In genomic region chr9:115008536-115008935, GRCh38 we compare ENCODE assay signal across 10 cellular contexts.
A peak's percentile ranks its signal among the peaks of the same experiment; 100 is the strongest.
DNase-seq lines count a peak whose midpoint lies in the region; ATAC-seq, FAIRE-seq and TF ChIP-seq lines count a peak whose summit lies in the region.
"Had no signal": no experiment of that assay in that cellular context is flagged by ENCODE, and none has a peak within 500 bp of the region (broad histone marks: within the 10 kb centered on the region; RNA-seq: fewer than 3 reads in every experiment).

No MANE protein-coding gene starts in this region.

- no peaks in the 10 kb centered on the region for H3K9me3 Mint-ChIP-seq in stimulated activated effector memory CD8-positive, alpha-beta T cell treated with anti-CD3 and anti-CD28 coated beads, Interleukin-12 subunit alpha, Interleukin-12 subunit beta, amount 100 ng/mL, for 72 hours
- H3K9me3 Mint-ChIP-seq: activated naive CD4-positive, alpha-beta T cell treated with anti-CD3 and anti-CD28 coated beads, Interleukin-2, amount 50 U/mL, for 24 hours had no signal

- TF ChIP-seq CTCF in heart left ventricle (IDR thresholded peaks at IDR 0.05) (no peak), right atrium auricular region (IDR thresholded peaks at IDR 0.05) (no peak), PC-9 (conservative IDR thresholded peaks at IDR 0.05) (no peak), endothelial cell of umbilical vein (IDR thresholded peaks at IDR 0.05; ENCODE audit: extremely low read depth in 1 of 2, insufficient read depth in 1 of 2, low read depth in 1 of 2, low read length in 2 of 2) (no peak), kidney (IDR thresholded peaks at IDR 0.05; ENCODE audit: borderline replicate concordance, extremely low read depth, insufficient read depth) (no peak)

- dilution Hi-C loops in endothelial cell of umbilical vein (cut with MboI; ENCODE audit: extremely low pct_ligation_motif_present, low sequenced_read_pairs), result no loop called here

- H3K4me3 Mint-ChIP-seq in stimulated activated effector memory CD8-positive, alpha-beta T cell treated with anti-CD3 and anti-CD28 coated beads, Interleukin-12 subunit alpha, Interleukin-12 subunit beta, amount 100 ng/mL, for 72 hours, result no peak overlapping the region
- H3K4me3 Mint-ChIP-seq: activated naive CD4-positive, alpha-beta T cell treated with anti-CD3 and anti-CD28 coated beads, Interleukin-2, amount 50 U/mL, for 24 hours had no signal

- H2AFZ ChIP-seq in PC-9, result no peak overlapping the region
- H2AFZ ChIP-seq in endothelial cell of umbilical vein (ENCODE audit: low read depth, low read length), result no peak overlapping the region

- H4K20me1 ChIP-seq in PC-9 (ENCODE audit: insufficient read depth) (no peaks in the 10 kb centered on the region), endothelial cell of umbilical vein (replicated peaks; ENCODE audit: control insufficient read depth, extremely low read depth, insufficient read depth, low read length) (no peaks in the 10 kb centered on the region)

- no peak for TF ChIP-seq POLR2A in heart left ventricle (IDR thresholded peaks at IDR 0.05)
- no peak for TF ChIP-seq POLR2A in endothelial cell of umbilical vein (IDR thresholded peaks at IDR 0.05; ENCODE audit: low read depth, low read length)

- H3K4me1 ChIP-seq in heart left ventricle (peaks cover 0 to 28% (median 0%) of the 10 kb centered on the region in 12 donors), right atrium auricular region (no peaks in the 10 kb centered on the region), PC-9 (replicated peaks; ENCODE audit: insufficient read depth) (no peaks in the 10 kb centered on the region), endothelial cell of umbilical vein (ENCODE audit: control insufficient read depth, extremely low read depth, insufficient read depth, low read length) (no peaks in the 10 kb centered on the region), kidney (ENCODE audit: control insufficient read depth in 1 of 2, insufficient read depth in 1 of 2, low read depth in 1 of 2, low read length in 2 of 2) (no peaks in the 10 kb centered on the region)

- H3K36me3 Mint-ChIP-seq in stimulated activated effector memory CD8-positive, alpha-beta T cell treated with anti-CD3 and anti-CD28 coated beads, Interleukin-12 subunit alpha, Interleukin-12 subunit beta, amount 100 ng/mL, for 72 hours, result no peaks in the 10 kb centered on the region
- H3K36me3 Mint-ChIP-seq: activated naive CD4-positive, alpha-beta T cell treated with anti-CD3 and anti-CD28 coated beads, Interleukin-2, amount 50 U/mL, for 24 hours had no signal

- H3F3A ChIP-seq in PC-9 (ENCODE audit: insufficient read depth, low read depth), result no peaks in the 10 kb centered on the region

- no peaks in the 10 kb centered on the region for H3K9me1 ChIP-seq in endothelial cell of umbilical vein (replicated peaks; ENCODE audit: control insufficient read depth, extremely low read depth, insufficient read depth, low read length)

- H3K27ac Mint-ChIP-seq in stimulated activated effector memory CD8-positive, alpha-beta T cell treated with anti-CD3 and anti-CD28 coated beads, Interleukin-12 subunit alpha, Interleukin-12 subunit beta, amount 100 ng/mL, for 72 hours, result no peak overlapping the region
- H3K27ac Mint-ChIP-seq: activated naive CD4-positive, alpha-beta T cell treated with anti-CD3 and anti-CD28 coated beads, Interleukin-2, amount 50 U/mL, for 24 hours had no signal

- peak; percentile 66 for FAIRE-seq in endothelial cell of umbilical vein (lab: Jason Lieb, UNC)
- no peak for FAIRE-seq in kidney (lab: Jason Lieb, UNC)
- FAIRE-seq: G401.6 had no signal

- BruUV-seq in PC-9 (replicated peaks; lab: Mats Ljungman, UMichigan), result no TSS peak
- BruUV-seq in endothelial cell of umbilical vein (replicated peaks; lab: Mats Ljungman, UMichigan), result no TSS peak

- H3K9ac ChIP-seq in endothelial cell of umbilical vein (replicated peaks; ENCODE audit: extremely low read depth, insufficient read depth, low read length) (no peak overlapping the region), kidney (ENCODE audit: low read length in 2 of 2) (no peak overlapping the region)

- H3K36me3 ChIP-seq in heart left ventricle (no peaks in the 10 kb centered on the region), right atrium auricular region (no peaks in the 10 kb centered on the region), PC-9 (ENCODE audit: low read depth) (no peaks in the 10 kb centered on the region), endothelial cell of umbilical vein (ENCODE audit: control insufficient read depth in 2 of 2, extremely low read depth in 1 of 2, insufficient read depth in 2 of 2, low read length in 2 of 2) (no peaks in the 10 kb centered on the region), kidney (ENCODE audit: control insufficient read depth in 1 of 2, insufficient read depth in 2 of 2, low read length in 2 of 2) (no peaks in the 10 kb centered on the region)

- H3K79me2 ChIP-seq in PC-9 (ENCODE audit: low read depth) (no peaks in the 10 kb centered on the region), endothelial cell of umbilical vein (ENCODE audit: control insufficient read depth, insufficient read depth, low read length) (no peaks in the 10 kb centered on the region)

- ATAC-seq in heart left ventricle, result peak in 3 of 4 donors; percentile 59 to 88 (median 78)
- peak; percentile 77 for ATAC-seq in stimulated activated effector memory CD8-positive, alpha-beta T cell treated with anti-CD3 and anti-CD28 coated beads, Interleukin-12 subunit alpha, Interleukin-12 subunit beta, amount 100 ng/mL, for 72 hours
- no peak for ATAC-seq in HG03354 (IDR thresholded peaks at IDR 0.05; ENCODE audit: poor library complexity, severe bottlenecking, unreplicated experiment)

- 69 to 73% (median 69%) methylated on average over 3 of the region's 3 CpGs for WGBS in heart left ventricle, 4 donors

- H3K27me3 ChIP-seq in heart left ventricle (peaks cover 0 to 37% (median 3%) of the 10 kb centered on the region in 9 donors), right atrium auricular region (no peaks in the 10 kb centered on the region), PC-9 (ENCODE audit: insufficient read depth, low read depth) (peaks cover 34% of the 10 kb centered on the region; the same call in 1 of the 2 replicates), endothelial cell of umbilical vein (ENCODE audit: control insufficient read depth in 2 of 2, insufficient read depth in 2 of 2, low read length in 2 of 2) (peaks cover 3 to 5% of the 10 kb centered on the region in 2 experiments)

- intact Hi-C loops in heart left ventricle (cut with DNase I) (loop anchor here in 2 of 10 donors (10.0 kb wide), 2 partner anchors 94 to 274 kb away; no protein-coding TSS in a partner anchor), PC-9 (cut with micrococcal nuclease; ENCODE audit: unreplicated experiment) (no loop called here), endothelial cell of umbilical vein (cut with micrococcal nuclease) (no loop called here), kidney (cut with DNase I) (no loop called here)

- H3K9me3 ChIP-seq in heart left ventricle, result no peaks in the 10 kb centered on the region
- no peaks in the 10 kb centered on the region for H3K9me3 ChIP-seq in right atrium auricular region
- H3K9me3 ChIP-seq in PC-9 (ENCODE audit: insufficient read depth, low read depth), result no peaks in the 10 kb centered on the region
- H3K9me3 ChIP-seq in endothelial cell of umbilical vein (replicated peaks; ENCODE audit: control insufficient read depth, insufficient read depth, low read length), result no peaks in the 10 kb centered on the region
- H3K9me3 ChIP-seq in kidney (ENCODE audit: control insufficient read depth in 1 of 2, low read length in 2 of 2), result no peaks in the 10 kb centered on the region

- CTCF ChIA-PET in PC-9 (lab: Charles Lee), result interaction anchor here (0.7 kb wide), 1 partner anchor 337 kb away, joined by 4 read pairs; no protein-coding TSS in a partner anchor
- CTCF ChIA-PET in endothelial cell of umbilical vein (lab: Charles Lee), result interaction anchor here (1.1 to 2.1 kb wide), 3 partner anchors 328 to 603 kb away, joined by 4 to 6 read pairs (median 4); no protein-coding TSS in a partner anchor

- peaks cover 49% of the 10 kb centered on the region for H3K4me1 Mint-ChIP-seq in stimulated activated effector memory CD8-positive, alpha-beta T cell treated with anti-CD3 and anti-CD28 coated beads, Interleukin-12 subunit alpha, Interleukin-12 subunit beta, amount 100 ng/mL, for 72 hours

- no peaks in the 10 kb centered on the region for H3K9me2 ChIP-seq in PC-9 (ENCODE audit: insufficient read depth)

- H3K4me3 ChIP-seq in heart left ventricle, result no peak overlapping the region
- H3K4me3 ChIP-seq in right atrium auricular region, result no peak overlapping the region
- no peak overlapping the region for H3K4me3 ChIP-seq in PC-9
- no peak overlapping the region for H3K4me3 ChIP-seq in endothelial cell of umbilical vein (replicated peaks in 1 of 3; ENCODE audit: insufficient read depth in 1 of 3, low read depth in 1 of 3, low read length in 3 of 3)
- H3K4me3 ChIP-seq in kidney (ENCODE audit: low read length in 2 of 2), result no peak overlapping the region

- H3K4me2 ChIP-seq in PC-9, result no peak overlapping the region
- no peak overlapping the region for H3K4me2 ChIP-seq in endothelial cell of umbilical vein (ENCODE audit: insufficient read depth, low read length)

- H3K27ac ChIP-seq in heart left ventricle (no peak overlapping the region), right atrium auricular region (no peak overlapping the region), PC-9 (no peak overlapping the region), endothelial cell of umbilical vein (ENCODE audit: insufficient read depth, low read depth, low read length) (no peak overlapping the region), kidney (ENCODE audit: low read depth in 2 of 2, low read length in 2 of 2) (no peak overlapping the region)

- POLR2A ChIA-PET in PC-9 (lab: Charles Lee; ENCODE audit: unreplicated experiment) (interaction anchor here (0.7 kb wide), 1 partner anchor 203 kb away, joined by 4 read pairs; the partner anchor contains the start of gene TNFSF15), endothelial cell of umbilical vein (lab: Charles Lee) (no interaction called here)

- DNase-seq in heart left ventricle (peak in 1 of 5 donors; percentile 43), right atrium auricular region (ENCODE audit: low spot score) (no peak), PC-9 (peak; percentile 37 to 44), endothelial cell of umbilical vein (ENCODE audit: low read depth, low spot score) (no peak), kidney (no peak), LoVo (ENCODE audit: low spot score) (no peak)
- DNase-seq in stimulated activated effector memory CD8-positive, alpha-beta T cell treated with anti-CD3 and anti-CD28 coated beads, Interleukin-12 subunit alpha, Interleukin-12 subunit beta, amount 100 ng/mL, for 72 hours (ENCODE audit: low spot score in 2 of 2), result no peak

TF ChIP-seq in endothelial cell of umbilical vein, 7 proteins besides CTCF, POLR2A, EP300 and RAD21:
- TF ChIP-seq JUN (IDR thresholded peaks at IDR 0.05; ENCODE audit: borderline replicate concordance, insufficient read depth, insufficient read length, low read depth), result no peak
- peak; percentile 58 for TF ChIP-seq FOS (IDR thresholded peaks at IDR 0.05; ENCODE audit: borderline replicate concordance, insufficient read depth, low read length)
- TF ChIP-seq GATA2 (IDR thresholded peaks at IDR 0.05; ENCODE audit: insufficient read depth, insufficient read length, low read depth, low read length), result no peak
- no peak for TF ChIP-seq POLR2AphosphoS5 (IDR thresholded peaks at IDR 0.05; ENCODE audit: insufficient read depth, low read depth, low read length)

Comparison
In these comparisons a context has a peak if more than half of its experiments do, and no peak if none do; other contexts are left out.
1. DNase-seq: peak in PC-9 (2 of 2); none in right atrium auricular region (single experiment), endothelial cell of umbilical vein (single experiment), stimulated activated effector memory CD8-positive, alpha-beta T cell treated with anti-CD3 and anti-CD28 coated beads, Interleukin-12 subunit alpha, Interleukin-12 subunit beta, amount 100 ng/mL, for 72 hours (0 of 2), kidney (single experiment) and LoVo (single experiment).